ENCODE assay signal across 1 cellular context in the genomic region with DNA sequence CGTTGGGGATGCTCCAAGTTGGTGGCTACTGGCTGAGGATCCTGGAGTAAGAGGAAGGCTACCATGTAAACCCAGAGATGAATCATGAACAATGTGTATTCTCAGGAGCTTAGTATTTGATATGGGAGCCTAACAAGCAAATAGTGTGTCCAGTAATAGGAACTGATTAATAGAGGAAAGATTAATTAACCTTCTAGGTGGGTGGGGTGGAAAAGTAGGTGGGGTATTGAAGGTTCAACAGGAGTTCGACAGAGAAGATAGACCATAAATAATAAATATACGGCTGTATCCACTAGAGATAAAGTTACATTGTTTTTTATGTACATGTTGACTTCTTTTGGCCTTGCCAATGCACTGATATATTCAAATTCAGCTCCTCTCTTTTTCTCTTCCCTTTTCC.
TF ChIP-seq lines count a peak whose summit lies in the region.

No MANE protein-coding gene starts in this region.

TF ChIP-seq in IMR-90, 13 proteins besides CTCF, POLR2A, EP300 and RAD21:
- TF ChIP-seq SMC3 (IDR thresholded peaks at IDR 0.05; ENCODE audit: low read depth, low read length) (no peak), USF2 (IDR thresholded peaks at IDR 0.05; ENCODE audit: low read depth, low read length) (no peak), CHD1 (IDR thresholded peaks at IDR 0.05; ENCODE audit: low read depth, low read length) (no peak), NFE2L2 (IDR thresholded peaks at IDR 0.05; ENCODE audit: low read depth, low read length) (no peak), MXI1 (IDR thresholded peaks at IDR 0.05; ENCODE audit: borderline replicate concordance, low read depth, low read length) (no peak), BHLHE40 (IDR thresholded peaks at IDR 0.05; ENCODE audit: low read depth, low read length) (no peak), RFX5 (IDR thresholded peaks at IDR 0.05; ENCODE audit: low read depth, low read length) (no peak), RCOR1 (IDR thresholded peaks at IDR 0.05; ENCODE audit: insufficient replicate concordance, low read length) (no peak), FOS (IDR thresholded peaks at IDR 0.05; ENCODE audit: low read depth, low read length) (no peak), MAZ (IDR thresholded peaks at IDR 0.05; ENCODE audit: borderline replicate concordance, low read depth, low read length) (no peak), MAFK (IDR thresholded peaks at IDR 0.05; ENCODE audit: low read depth, low read length) (no peak), CEBPB (IDR thresholded peaks at IDR 0.05; ENCODE audit: low read depth, low read length) (no peak)
- TF ChIP-seq, protein P1, sequence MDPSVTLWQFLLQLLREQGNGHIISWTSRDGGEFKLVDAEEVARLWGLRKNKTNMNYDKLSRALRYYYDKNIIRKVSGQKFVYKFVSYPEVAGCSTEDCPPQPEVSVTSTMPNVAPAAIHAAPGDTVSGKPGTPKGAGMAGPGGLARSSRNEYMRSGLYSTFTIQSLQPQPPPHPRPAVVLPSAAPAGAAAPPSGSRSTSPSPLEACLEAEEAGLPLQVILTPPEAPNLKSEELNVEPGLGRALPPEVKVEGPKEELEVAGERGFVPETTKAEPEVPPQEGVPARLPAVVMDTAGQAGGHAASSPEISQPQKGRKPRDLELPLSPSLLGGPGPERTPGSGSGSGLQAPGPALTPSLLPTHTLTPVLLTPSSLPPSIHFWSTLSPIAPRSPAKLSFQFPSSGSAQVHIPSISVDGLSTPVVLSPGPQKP (IDR thresholded peaks at IDR 0.05; ENCODE audit: borderline replicate concordance, low read depth, low read length) = no peak
